8 cellular contexts compared by ENCODE assay signal in the genomic region with DNA sequence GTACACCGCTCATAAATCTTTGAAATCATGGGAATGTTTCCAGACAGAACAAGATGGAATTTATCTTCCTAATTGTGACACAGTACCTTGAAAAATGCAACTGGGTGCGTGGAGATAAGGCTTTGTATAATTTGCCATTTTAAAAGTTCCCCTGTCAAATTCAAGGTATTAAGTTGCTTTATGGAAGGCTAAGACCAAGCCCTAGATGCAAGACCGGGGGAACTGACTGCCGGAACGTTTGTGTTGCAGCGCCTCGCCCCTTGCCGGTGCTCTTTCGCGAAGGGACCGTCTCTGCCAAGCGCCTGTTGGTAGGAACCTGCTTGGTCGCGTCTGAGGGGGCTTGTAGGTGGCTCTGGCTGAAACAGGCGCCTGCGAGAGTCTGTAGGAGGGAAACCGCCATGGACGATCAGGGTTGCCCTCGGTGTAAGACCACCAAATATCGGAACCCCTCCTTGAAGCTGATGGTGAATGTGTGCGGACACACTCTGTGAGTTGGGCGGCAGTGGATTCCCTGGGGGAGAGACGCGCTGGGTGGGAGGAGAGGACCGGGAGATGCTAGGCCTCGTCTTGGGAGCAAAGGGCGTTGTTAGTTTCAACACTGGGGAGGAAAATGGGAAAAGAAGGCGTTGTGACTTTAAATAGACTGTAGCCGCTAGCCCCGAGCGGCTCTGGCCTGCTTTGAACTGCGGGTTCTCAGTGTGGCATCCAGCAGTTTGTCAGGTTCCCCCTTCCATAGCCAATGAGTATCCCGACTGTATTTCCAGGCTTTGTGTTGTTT. TPM values are rescaled to one million over a fixed set of nuclear protein-coding genes. Genes with fewer than 3 reads are reported as not detected.
DNase-seq lines count a peak whose midpoint lies in the region; ATAC-seq and TF ChIP-seq lines count a peak whose summit lies in the region.

A gene (plus strand): TSS at position 297 of the 778 bp plus-strand sequence. CDS start 102 bp downstream, at position 399.

- peak; percentile 97 for ATAC-seq in HG02759 (IDR thresholded peaks at IDR 0.05; ENCODE audit: unreplicated experiment)

- intact Hi-C loops in T-helper 1 cell treated with Interleukin-12 subunit alpha and Interleukin-12 subunit beta and Interleukin-4 antibody, amounts not matched to agents 30 ng/mL and 1 ng/mL, for 36 hours (cut with micrococcal nuclease) = loop anchor here (1.0 to 5.0 kb wide), 4 partner anchors 10 to 487 kb away; a partner anchor contains a TSS

- peak within 1 kb of the TSS; percentile 75 for H3K4me3 ChIP-seq in GM12875 (ENCODE audit: low read depth, low read length)

- DNase-seq in NCI-H1417 treated with DMSO at 0.1 percent for 48 hours (lab: John Stamatoyannopoulos, UW) = peak; percentile 12
- peak; percentile 62 for DNase-seq in amniotic stem cell (lab: John Stamatoyannopoulos, UW)
- peak; percentile 60 for DNase-seq in hepatic stellate cell (ENCODE audit: low spot score)
- DNase-seq in renal cortical epithelial cell (ENCODE audit: low read depth) = peak; percentile 71
- no peak for DNase-seq in cortex of kidney (lab: John Stamatoyannopoulos, UW)

- no peak for TF ChIP-seq CTCF in GM12875 (IDR thresholded peaks at IDR 0.05; ENCODE audit: borderline replicate concordance, insufficient read depth, low read depth, low read length)

RNA-seq across cellular contexts. Expression of the gene that starts here (rescaled TPM):
- total RNA-seq in T-helper 1 cell treated with Interleukin-12 subunit alpha and Interleukin-12 subunit beta and Interleukin-4 antibody, amounts not matched to agents 30 ng/mL and 1 ng/mL, for 36 hours = 41.7 and 45.2 TPM in 2 replicates
- 60.7 and 116 TPM in 2 replicates for total RNA-seq in renal cortical epithelial cell
